9 cellular contexts compared by ENCODE assay signal in the genomic region with DNA sequence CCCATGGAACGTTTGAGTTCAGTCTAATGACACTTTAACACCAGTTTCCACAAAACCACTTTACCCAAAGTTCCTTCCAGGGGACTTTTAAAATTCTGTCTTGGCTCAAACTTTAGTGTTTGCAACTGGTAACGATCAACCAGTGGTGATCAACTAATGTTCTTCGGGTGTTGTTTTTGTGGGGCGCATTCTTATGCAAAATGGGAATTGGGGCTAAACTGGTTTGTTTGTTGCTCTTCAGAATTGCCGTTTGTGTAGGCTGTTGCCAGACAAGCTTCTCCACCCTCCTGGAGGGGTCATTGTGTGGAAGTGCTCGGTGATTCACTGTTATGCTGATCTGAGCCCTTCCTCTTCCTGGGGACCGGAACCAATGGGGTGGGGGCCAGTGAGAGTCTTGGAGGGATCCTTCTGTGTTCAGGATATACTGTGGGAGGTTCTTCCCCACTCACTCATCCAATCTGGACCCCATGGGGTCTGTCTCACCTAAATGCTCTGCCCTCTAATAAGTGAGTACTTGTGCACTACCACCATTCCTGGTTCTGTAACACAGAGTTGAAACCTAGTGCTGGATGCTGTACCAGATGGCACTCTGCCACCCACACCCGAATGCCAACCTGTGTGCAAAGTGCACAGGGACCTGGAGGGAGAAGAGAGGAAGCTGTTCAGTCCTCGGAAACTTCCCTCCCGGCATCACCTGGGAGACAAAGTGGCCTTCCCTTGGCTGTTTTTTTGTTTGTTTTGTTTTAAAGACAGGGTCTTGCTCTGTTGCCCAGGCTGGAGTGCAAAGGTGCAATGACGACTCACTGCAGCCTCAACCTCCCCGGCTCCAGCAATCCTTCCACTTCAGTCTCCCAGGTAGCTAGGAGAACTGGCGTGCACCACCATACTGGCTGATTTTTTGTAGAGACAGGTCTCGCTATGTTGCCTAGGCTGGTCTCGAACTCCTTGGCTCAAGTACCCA. TPM values are rescaled to one million over a fixed set of nuclear protein-coding genes. Genes with fewer than 3 reads are reported as not detected.
DNase-seq lines count a peak whose midpoint lies in the region; ATAC-seq and TF ChIP-seq lines count a peak whose summit lies in the region.
"Had no signal": no experiment of that assay in that cellular context is flagged by ENCODE, and none has a peak within 500 bp of the region (broad histone marks: within the 10 kb centered on the region; RNA-seq: fewer than 3 reads in every experiment).

No MANE protein-coding gene starts in this region.

- POLR2A ChIA-PET in activated CD4-positive, alpha-beta memory T cell treated with anti-CD3 and anti-CD28 coated beads for 36 hours (lab: Charles Lee), result interaction anchor here (0.6 to 8.6 kb wide), 5 partner anchors 13 to 47 kb away, joined by 3 to 160 read pairs (median 38); partner anchors contain the start of genes CBX3 and HNRNPA2B1

- intact Hi-C loops in Right ventricle myocardium inferior (cut with DNase I) (no loop called here), dorsolateral prefrontal cortex (cut with DNase I) (loop anchor here in 1 of 2 donors (5.0 kb wide), 1 partner anchor 513 kb away; no protein-coding TSS in a partner anchor)
- intact Hi-C loops in activated CD4-positive, alpha-beta memory T cell treated with anti-CD3 and anti-CD28 coated beads for 36 hours (cut with micrococcal nuclease), result loop anchor here (1.0 to 5.0 kb wide), 7 partner anchors 13 to 708 kb away; partner anchors contain the start of genes HNRNPA2B1 and SKAP2

- peaks cover 12% of the 10 kb centered on the region for H3K36me3 Mint-ChIP-seq in activated CD4-positive, alpha-beta memory T cell treated with anti-CD3 and anti-CD28 coated beads for 36 hours

- no peak for TF ChIP-seq CTCF in right atrium auricular region (IDR thresholded peaks at IDR 0.05)
- no peak for TF ChIP-seq CTCF in dorsolateral prefrontal cortex (IDR thresholded peaks at IDR 0.05 in 54 of 56, conservative IDR thresholded peaks at IDR 0.05 in 2 of 56; ENCODE audit: low read depth in 1 of 56, partially characterized antibody in 56 of 56)

- H3K27me3 ChIP-seq in right atrium auricular region (peaks cover 11 to 18% of the 10 kb centered on the region in 2 donors), iPS DF 6.9 (ENCODE audit: control insufficient read depth, insufficient read depth, low read length) (no peaks in the 10 kb centered on the region), dorsolateral prefrontal cortex (peaks cover 0 to 53% (median 25%) of the 10 kb centered on the region in 45 donors)

- peak; percentile 54 for ATAC-seq in Right ventricle myocardium inferior
- peak; percentile 34 for ATAC-seq in stimulated activated naive CD8-positive, alpha-beta T cell treated with anti-CD3 and anti-CD28 coated beads, Interleukin-15, amount 100 ng/mL, for 72 hours

- H3K9me3 ChIP-seq in right atrium auricular region (no peaks in the 10 kb centered on the region), iPS DF 6.9 (ENCODE audit: control insufficient read depth, insufficient read depth, low read length) (no peaks in the 10 kb centered on the region)

- H3K9me3 Mint-ChIP-seq in activated CD4-positive, alpha-beta memory T cell treated with anti-CD3 and anti-CD28 coated beads for 36 hours, result no peaks in the 10 kb centered on the region
- no peaks in the 10 kb centered on the region for H3K9me3 Mint-ChIP-seq in stimulated activated naive CD8-positive, alpha-beta T cell treated with anti-CD3 and anti-CD28 coated beads, Interleukin-15, amount 100 ng/mL, for 72 hours

- H3K36me3 ChIP-seq in right atrium auricular region (no peaks in the 10 kb centered on the region), iPS DF 6.9 (ENCODE audit: control insufficient read depth, insufficient read depth, low read length) (no peaks in the 10 kb centered on the region)

- no peak overlapping the region for H3K27ac ChIP-seq in right atrium auricular region
- no peak overlapping the region for H3K27ac ChIP-seq in iPS DF 6.9 (ENCODE audit: low read length)
- H3K27ac ChIP-seq in dorsolateral prefrontal cortex, result no peak overlapping the region

- no CpG with 5 or more reads among the region's 15 CpGs for WGBS in iPS DF 6.9 (ENCODE audit: insufficient coverage, insufficient read length)

- H3K27ac Mint-ChIP-seq in activated CD4-positive, alpha-beta memory T cell treated with anti-CD3 and anti-CD28 coated beads for 36 hours, result peak overlapping the region; percentile 92
- peak overlapping the region; percentile 95 to 96 for H3K27ac Mint-ChIP-seq in stimulated activated naive CD8-positive, alpha-beta T cell treated with anti-CD3 and anti-CD28 coated beads, Interleukin-15, amount 100 ng/mL, for 72 hours

- peaks cover 0 to 18% of the 10 kb centered on the region in 2 donors for H3K4me1 ChIP-seq in right atrium auricular region
- H3K4me1 ChIP-seq in iPS DF 6.9 (ENCODE audit: control insufficient read depth, insufficient read depth, low read length), result peaks cover 23% of the 10 kb centered on the region

- CTCF ChIA-PET in activated CD4-positive, alpha-beta memory T cell treated with anti-CD3 and anti-CD28 coated beads for 36 hours (lab: Charles Lee), result interaction anchor here (1.1 to 4.4 kb wide), 2 partner anchors 44 to 63 kb away, joined by 3 to 19 read pairs; no protein-coding TSS in a partner anchor

- no peaks in the 10 kb centered on the region for H3K27me3 Mint-ChIP-seq in activated CD4-positive, alpha-beta memory T cell treated with anti-CD3 and anti-CD28 coated beads for 36 hours
- H3K27me3 Mint-ChIP-seq in stimulated activated naive CD8-positive, alpha-beta T cell treated with anti-CD3 and anti-CD28 coated beads, Interleukin-15, amount 100 ng/mL, for 72 hours, result no peaks in the 10 kb centered on the region

- DNase-seq in Right ventricle myocardium inferior (ENCODE audit: missing footprints) (no peak), right atrium auricular region (ENCODE audit: low spot score) (no peak), iPS DF 6.9 (ENCODE audit: low read depth, low spot score) (peak; percentile 88), NCI-H187 (lab: John Stamatoyannopoulos, UW) (no peak), dorsolateral prefrontal cortex (no peak), middle frontal gyrus (ENCODE audit: extremely low spot score, low spot score) (no peak)
- peak; percentile 69 for DNase-seq in activated CD4-positive, alpha-beta memory T cell treated with anti-CD3 and anti-CD28 coated beads for 36 hours
- DNase-seq in stimulated activated naive CD8-positive, alpha-beta T cell treated with anti-CD3 and anti-CD28 coated beads, Interleukin-15, amount 100 ng/mL, for 72 hours, result peak in 1 of 2 donors; percentile 46
- DNase-seq: DND-41 had no signal

- H3K4me1 Mint-ChIP-seq in activated CD4-positive, alpha-beta memory T cell treated with anti-CD3 and anti-CD28 coated beads for 36 hours (ENCODE audit: low read depth), result peaks cover 70% of the 10 kb centered on the region
- H3K4me1 Mint-ChIP-seq in stimulated activated naive CD8-positive, alpha-beta T cell treated with anti-CD3 and anti-CD28 coated beads, Interleukin-15, amount 100 ng/mL, for 72 hours, result peaks cover 71% of the 10 kb centered on the region

- H3K4me3 ChIP-seq in right atrium auricular region (no peak overlapping the region), iPS DF 6.9 (ENCODE audit: low read length) (peak overlapping the region; percentile 65; the same call in 1 of the 2 replicates), dorsolateral prefrontal cortex (peak overlapping the region in 1 of 59 donors; percentile 66)

- peak overlapping the region; percentile 98 for H3K4me3 Mint-ChIP-seq in activated CD4-positive, alpha-beta memory T cell treated with anti-CD3 and anti-CD28 coated beads for 36 hours
- peak overlapping the region; percentile 90 to 98 for H3K4me3 Mint-ChIP-seq in stimulated activated naive CD8-positive, alpha-beta T cell treated with anti-CD3 and anti-CD28 coated beads, Interleukin-15, amount 100 ng/mL, for 72 hours

RNA-seq across cellular contexts. Expression of gene NFE2L3, which starts 2.1 kb away (rescaled TPM):
- total RNA-seq in Right ventricle myocardium inferior (1.4 TPM), right atrium auricular region (1 to 10 TPM in 1 of 2 donors, under 1 TPM in 1; 0.63 to 1.8 TPM), dorsolateral prefrontal cortex (1 to 10 TPM in 40 of 120 experiments, under 1 TPM in 75, not detected in 5; 0.15 to 5.3 (median 0.80) TPM)
- total RNA-seq in activated CD4-positive, alpha-beta memory T cell treated with anti-CD3 and anti-CD28 coated beads for 36 hours, result 10 to 100 TPM; 27.3 to 30.3 TPM

RNA-seq across cellular contexts. Expression of gene HNRNPA2B1, which starts 46.4 kb away (rescaled TPM):
- total RNA-seq in Right ventricle myocardium inferior (396 TPM), right atrium auricular region (100 to 1,000 TPM; 124 to 160 TPM), dorsolateral prefrontal cortex (100 to 1,000 TPM; 303 to 523 (median 384) TPM)
- 100 to 1,000 TPM; 906 to 929 TPM for total RNA-seq in activated CD4-positive, alpha-beta memory T cell treated with anti-CD3 and anti-CD28 coated beads for 36 hours

RNA-seq across cellular contexts. Expression of gene CBX3, which starts 47.4 kb away (rescaled TPM):
- 59.3 TPM for total RNA-seq in Right ventricle myocardium inferior
- 10 to 100 TPM; 37.9 to 43.3 TPM for total RNA-seq in right atrium auricular region
- 100 to 1,000 TPM; 278 to 281 TPM for total RNA-seq in activated CD4-positive, alpha-beta memory T cell treated with anti-CD3 and anti-CD28 coated beads for 36 hours
- total RNA-seq in dorsolateral prefrontal cortex, result 10 to 100 TPM; 51.7 to 92.1 (median 75.3) TPM

Comparison
In these comparisons a context has a peak if more than half of its experiments do, and no peak if none do; other contexts are left out.
1. DNase-seq: peak in activated CD4-positive, alpha-beta memory T cell treated with anti-CD3 and anti-CD28 coated beads for 36 hours (single experiment) and iPS DF 6.9 (single experiment); none in Right ventricle myocardium inferior (single experiment), right atrium auricular region (single experiment), NCI-H187 (0 of 2), dorsolateral prefrontal cortex (0 of 10) and middle frontal gyrus (single experiment).
2. RNA of gene NFE2L3, which starts 2.1 kb away (total RNA-seq): 27.3 to 30.3 TPM in activated CD4-positive, alpha-beta memory T cell treated with anti-CD3 and anti-CD28 coated beads for 36 hours; 0.63 to 1.8 TPM in right atrium auricular region, 1.4 TPM in Right ventricle myocardium inferior (single experiment) and 0.15 to 5.3 TPM in dorsolateral prefrontal cortex; every median in the first group is over 4 times any median in the second.